Comparison of ENCODE assay signal across 15 cellular contexts in the genomic region with DNA sequence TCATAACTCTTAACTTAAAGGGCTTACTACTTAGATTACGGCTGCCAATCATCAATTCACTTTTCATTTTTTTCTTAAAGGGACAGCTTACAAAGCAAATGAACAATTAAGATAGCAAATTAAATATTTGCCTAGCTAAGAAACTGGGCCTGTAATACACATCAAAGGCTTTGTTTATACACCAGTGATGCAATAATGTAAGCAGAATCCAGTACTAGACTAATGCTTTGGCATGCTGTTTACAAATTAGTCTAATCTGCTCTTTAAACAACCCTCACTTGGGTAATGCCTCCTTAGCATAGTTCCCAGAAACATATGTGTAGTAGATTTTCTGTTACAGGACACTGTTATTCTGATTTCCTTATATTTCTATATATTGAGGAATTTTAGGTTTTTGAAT.
"Had no signal": no experiment of that assay in that cellular context is flagged by ENCODE, and none has a peak within 500 bp of the region (broad histone marks: within the 10 kb centered on the region; RNA-seq: fewer than 3 reads in every experiment).

No MANE protein-coding gene starts in this region.

- H3K27me3 ChIP-seq: spleen, tibial nerve had no signal

- H3K4me3 ChIP-seq: mucosa of descending colon, spleen, tibial nerve had no signal

- H3K36me3 ChIP-seq: spleen had no signal

- DNase-seq: activated CD4-positive, alpha-beta T cell treated with anti-CD3 and anti-CD28 coated beads for 1 hour; activated CD4-positive, alpha-beta T cell treated with anti-CD3 and anti-CD28 coated beads, Interleukin-2, amount 50 U/mL, for 48 hours; activated effector memory CD4-positive, alpha-beta T cell treated with anti-CD3 and anti-CD28 coated beads, Interleukin-2, amount 50 U/mL, for 16 hours; activated T-cell treated with anti-CD3 and anti-CD28 coated beads, Interleukin-2, amount 50 U/mL, for 4 hours; aorta; hippocampal formation; left cardiac atrium; mammary epithelial cell; mucosa of descending colon; natural killer cell; right cardiac atrium; spleen; stimulated activated CD4-positive, alpha-beta T cell treated with anti-CD3 and anti-CD28 coated beads, Interleukin-1b, Interleukin-23, amount 100 ng/mL, for 48 hours; T1000 had no signal

- H3K4me1 ChIP-seq: spleen, tibial nerve had no signal

- H3K9me3 ChIP-seq: mucosa of descending colon had no signal

- H3K27ac ChIP-seq: spleen, tibial nerve had no signal
